9 cellular contexts compared by ENCODE assay signal in genomic region chr10:24462889-24463552, GRCh38.
DNase-seq lines count a peak whose midpoint lies in the region; ATAC-seq, FAIRE-seq and TF ChIP-seq lines count a peak whose summit lies in the region.
"Had no signal": no experiment of that assay in that cellular context is flagged by ENCODE, and none has a peak within 500 bp of the region (broad histone marks: within the 10 kb centered on the region; RNA-seq: fewer than 3 reads in every experiment).

No MANE protein-coding gene starts in this region.

- CTCF ChIA-PET in Caco-2 (lab: Charles Lee) = no interaction called here

- TF ChIP-seq CTCF in Caco-2 (IDR thresholded peaks at IDR 0.05; ENCODE audit: insufficient read depth in 1 of 2, low read depth in 1 of 2, low read length in 1 of 2, severe bottlenecking in 1 of 2, unreplicated experiment in 1 of 2) (peak in 1 of 2 experiments; percentile 39), endodermal cell (conservative IDR thresholded peaks at IDR 0.05) (peak; percentile 58), nephron progenitor cell (IDR thresholded peaks at IDR 0.05) (no peak)

- no peak overlapping the region for H3K4me3 ChIP-seq in Caco-2 (ENCODE audit: low read depth, low read length)
- H3K4me3 ChIP-seq in endodermal cell (ENCODE audit: low read length) = no peak overlapping the region

- in situ Hi-C loops in KBM-7 (cut with MboI; ENCODE audit: low pct_unique_long_range_greater_than_20kb, low sequenced_read_pairs) = no loop called here

- no TSS peak for BruUV-seq in Caco-2 (replicated peaks; lab: Mats Ljungman, UMichigan)

- peaks cover 42% of the 10 kb centered on the region for H3K4me1 ChIP-seq in Caco-2
- H3K4me1 ChIP-seq in endodermal cell (ENCODE audit: control insufficient read depth, insufficient read depth, low read length) = peaks cover 15% of the 10 kb centered on the region

- DNase-seq in Caco-2 (no peak), RCC 7860 (ENCODE audit: low spot score) (peak; percentile 18), endodermal cell (no peak), nephron progenitor cell (no peak), caudate nucleus (lab: John Stamatoyannopoulos, UW) (no peak), KBM-7 (no peak)

- H3K9me3 ChIP-seq in Caco-2 (no peaks in the 10 kb centered on the region), endodermal cell (ENCODE audit: control insufficient read depth, low read length) (no peaks in the 10 kb centered on the region)

- H3K4me3 Mint-ChIP-seq in Caco-2 (ENCODE audit: unreplicated experiment) (no peak overlapping the region), endodermal cell (no peak overlapping the region), nephron progenitor cell (no peak overlapping the region)
- H3K4me3 Mint-ChIP-seq: activated naive CD4-positive, alpha-beta T cell treated with anti-CD3 and anti-CD28 coated beads, Interleukin-2, amount 50 U/mL, for 24 hours had no signal

- no peak for FAIRE-seq in RCC 7860 (lab: Jason Lieb, UNC)

- H3K27me3 Mint-ChIP-seq in Caco-2 (ENCODE audit: insufficient read depth, unreplicated experiment) (no peaks in the 10 kb centered on the region), endodermal cell (ENCODE audit: insufficient read depth) (peaks cover 7% of the 10 kb centered on the region), nephron progenitor cell (ENCODE audit: low read depth, poor library complexity) (no peaks in the 10 kb centered on the region)

- ATAC-seq in HG02938 (IDR thresholded peaks at IDR 0.05; ENCODE audit: unreplicated experiment) = no peak
- no peak for ATAC-seq in GM21360 (IDR thresholded peaks at IDR 0.05; ENCODE audit: unreplicated experiment)

- intact Hi-C loops in Caco-2 (cut with micrococcal nuclease; ENCODE audit: unreplicated experiment) = loop anchor here (10.0 kb wide), 1 partner anchor 48 kb away; no protein-coding TSS in a partner anchor

- H3K27ac ChIP-seq in endodermal cell (ENCODE audit: low read depth, low read length) = no peak overlapping the region
- no peak overlapping the region for H3K27ac ChIP-seq in caudate nucleus (ENCODE audit: low read depth, low read length)

- H3K27me3 ChIP-seq in Caco-2 (replicated peaks; ENCODE audit: control insufficient read depth, insufficient read depth, low read length) (no peaks in the 10 kb centered on the region), endodermal cell (ENCODE audit: control insufficient read depth, insufficient read depth, low read length, poor library complexity, severe bottlenecking) (no peaks in the 10 kb centered on the region)

- 92 to 94% methylated on average over 5 to 6 of the region's 6 CpGs for WGBS in endodermal cell (ENCODE audit: insufficient coverage in 1 of 2, insufficient read length in 1 of 2), 2 experiments

- peaks cover 54% of the 10 kb centered on the region for H3K4me1 Mint-ChIP-seq in Caco-2 (ENCODE audit: low read depth, unreplicated experiment)
- H3K4me1 Mint-ChIP-seq in endodermal cell = peaks cover 28% of the 10 kb centered on the region
- H3K4me1 Mint-ChIP-seq in nephron progenitor cell = peaks cover 61% of the 10 kb centered on the region

- H3K9me3 Mint-ChIP-seq in Caco-2 (ENCODE audit: unreplicated experiment) = no peaks in the 10 kb centered on the region
- H3K9me3 Mint-ChIP-seq in endodermal cell = no peaks in the 10 kb centered on the region
- H3K9me3 Mint-ChIP-seq in nephron progenitor cell = no peaks in the 10 kb centered on the region
- H3K9me3 Mint-ChIP-seq: activated naive CD4-positive, alpha-beta T cell treated with anti-CD3 and anti-CD28 coated beads, Interleukin-2, amount 50 U/mL, for 24 hours had no signal

- H3K36me3 ChIP-seq in Caco-2 (ENCODE audit: control insufficient read depth, insufficient read depth, low read length) = peaks cover 4% of the 10 kb centered on the region
- no peaks in the 10 kb centered on the region for H3K36me3 ChIP-seq in endodermal cell (ENCODE audit: control insufficient read depth, insufficient read depth, low read length)

- peaks cover 83% of the 10 kb centered on the region for H3K36me3 Mint-ChIP-seq in Caco-2 (ENCODE audit: insufficient read depth, unreplicated experiment)
- H3K36me3 Mint-ChIP-seq in endodermal cell (ENCODE audit: low read depth) = no peaks in the 10 kb centered on the region
- peaks cover 27% of the 10 kb centered on the region for H3K36me3 Mint-ChIP-seq in nephron progenitor cell (ENCODE audit: low read depth)
- H3K36me3 Mint-ChIP-seq: activated naive CD4-positive, alpha-beta T cell treated with anti-CD3 and anti-CD28 coated beads, Interleukin-2, amount 50 U/mL, for 24 hours had no signal

- peak overlapping the region; percentile 71 for H3K27ac Mint-ChIP-seq in Caco-2 (ENCODE audit: unreplicated experiment)
- H3K27ac Mint-ChIP-seq in endodermal cell = no peak overlapping the region
- H3K27ac Mint-ChIP-seq in nephron progenitor cell = peak overlapping the region; percentile 22
- H3K27ac Mint-ChIP-seq: activated naive CD4-positive, alpha-beta T cell treated with anti-CD3 and anti-CD28 coated beads, Interleukin-2, amount 50 U/mL, for 24 hours had no signal

- no peak overlapping the region for H3K9ac ChIP-seq in endodermal cell (ENCODE audit: extremely low read depth, low read length, poor library complexity, severe bottlenecking)

- POLR2A ChIA-PET in Caco-2 (lab: Charles Lee) = no interaction called here
